In genomic region chr22:43996170-43996980, GRCh38 we compare ENCODE assay signal across 8 cellular contexts.
DNase-seq lines count a peak whose midpoint lies in the region; ATAC-seq and TF ChIP-seq lines count a peak whose summit lies in the region.

No MANE protein-coding gene starts in this region.

- peaks cover 12% of the 10 kb centered on the region for H3K36me3 Mint-ChIP-seq in activated naive CD8-positive, alpha-beta T cell
- peaks cover 83% of the 10 kb centered on the region for H3K36me3 Mint-ChIP-seq in nephron progenitor cell (ENCODE audit: low read depth)

- peak overlapping the region; percentile 92 for H3K27ac Mint-ChIP-seq in activated naive CD8-positive, alpha-beta T cell
- H3K27ac Mint-ChIP-seq in nephron progenitor cell, result peak overlapping the region; percentile 13

- H4K20me1 ChIP-seq in SU-DHL-6 (ENCODE audit: low read depth, low read length), result no peaks in the 10 kb centered on the region

- H3K9me3 Mint-ChIP-seq in activated naive CD8-positive, alpha-beta T cell (ENCODE audit: low read depth), result no peaks in the 10 kb centered on the region
- no peaks in the 10 kb centered on the region for H3K9me3 Mint-ChIP-seq in nephron progenitor cell

- peak; percentile 83 for DNase-seq in GM13977 (ENCODE audit: low spot score)
- no peak for DNase-seq in nephron progenitor cell
- DNase-seq in superior temporal gyrus (ENCODE audit: extremely low spot score), result peak; percentile 44

- H3K79me2 ChIP-seq in SU-DHL-6 (ENCODE audit: insufficient read depth, low read length), result no peaks in the 10 kb centered on the region

- ATAC-seq in HG02885 (IDR thresholded peaks at IDR 0.05; ENCODE audit: poor library complexity, unreplicated experiment), result no peak
- ATAC-seq in GM21367 (IDR thresholded peaks at IDR 0.05; ENCODE audit: unreplicated experiment), result no peak
- no peak for ATAC-seq in GM21717 (IDR thresholded peaks at IDR 0.05; ENCODE audit: unreplicated experiment)

- no peaks in the 10 kb centered on the region for H3F3A ChIP-seq in SU-DHL-6 (ENCODE audit: insufficient read depth)

- peak overlapping the region; percentile 54 for H3K9ac ChIP-seq in SU-DHL-6 (ENCODE audit: low read length)

- no peaks in the 10 kb centered on the region for H3K36me3 ChIP-seq in SU-DHL-6 (ENCODE audit: low read length)

- H3K4me2 ChIP-seq in SU-DHL-6 (ENCODE audit: low read depth, low read length, poor library complexity, severe bottlenecking), result peak overlapping the region; percentile 51

- H3K4me3 Mint-ChIP-seq in activated naive CD8-positive, alpha-beta T cell, result peak overlapping the region; percentile 89
- H3K4me3 Mint-ChIP-seq in nephron progenitor cell, result no peak overlapping the region

- no peaks in the 10 kb centered on the region for H3K27me3 Mint-ChIP-seq in activated naive CD8-positive, alpha-beta T cell
- no peaks in the 10 kb centered on the region for H3K27me3 Mint-ChIP-seq in nephron progenitor cell (ENCODE audit: low read depth, poor library complexity)

- peak overlapping the region; percentile 60 for H2AFZ ChIP-seq in SU-DHL-6 (ENCODE audit: low read depth, low read length, severe bottlenecking)

- H3K4me3 ChIP-seq in SU-DHL-6 (ENCODE audit: insufficient read depth, low read length, poor library complexity, severe bottlenecking), result peak overlapping the region; percentile 34

- no peaks in the 10 kb centered on the region for H3K9me3 ChIP-seq in SU-DHL-6 (ENCODE audit: insufficient read depth, low read length)

- H3K4me1 Mint-ChIP-seq in activated naive CD8-positive, alpha-beta T cell (ENCODE audit: low read depth), result peaks cover 29% of the 10 kb centered on the region
- peaks cover 69% of the 10 kb centered on the region for H3K4me1 Mint-ChIP-seq in nephron progenitor cell

- H3K27ac ChIP-seq in SU-DHL-6 (ENCODE audit: low read depth, low read length), result no peak overlapping the region

- no peak for TF ChIP-seq CTCF in GM13977 (IDR thresholded peaks at IDR 0.05; ENCODE audit: extremely low read depth, insufficient read depth, missing control alignments)
- no peak for TF ChIP-seq CTCF in SU-DHL-6 (IDR thresholded peaks at IDR 0.05; ENCODE audit: insufficient read depth, low read length, poor library complexity, severe bottlenecking)
- no peak for TF ChIP-seq CTCF in nephron progenitor cell (IDR thresholded peaks at IDR 0.05)

- in situ Hi-C loops in GM13977 (cut with MboI; ENCODE audit: low pct_unique_long_range_greater_than_20kb, low sequenced_read_pairs, unreplicated experiment), result loop anchor here (5.0 to 25.0 kb wide), 2 partner anchors 81 to 616 kb away; no protein-coding TSS in a partner anchor

- no peaks in the 10 kb centered on the region for H3K27me3 ChIP-seq in SU-DHL-6 (ENCODE audit: low read length)

- no peaks in the 10 kb centered on the region for H3K9me2 ChIP-seq in SU-DHL-6 (replicated peaks; ENCODE audit: insufficient read depth, low read length)
